Comparison of ENCODE assay signal across 16 cellular contexts in the genomic region with DNA sequence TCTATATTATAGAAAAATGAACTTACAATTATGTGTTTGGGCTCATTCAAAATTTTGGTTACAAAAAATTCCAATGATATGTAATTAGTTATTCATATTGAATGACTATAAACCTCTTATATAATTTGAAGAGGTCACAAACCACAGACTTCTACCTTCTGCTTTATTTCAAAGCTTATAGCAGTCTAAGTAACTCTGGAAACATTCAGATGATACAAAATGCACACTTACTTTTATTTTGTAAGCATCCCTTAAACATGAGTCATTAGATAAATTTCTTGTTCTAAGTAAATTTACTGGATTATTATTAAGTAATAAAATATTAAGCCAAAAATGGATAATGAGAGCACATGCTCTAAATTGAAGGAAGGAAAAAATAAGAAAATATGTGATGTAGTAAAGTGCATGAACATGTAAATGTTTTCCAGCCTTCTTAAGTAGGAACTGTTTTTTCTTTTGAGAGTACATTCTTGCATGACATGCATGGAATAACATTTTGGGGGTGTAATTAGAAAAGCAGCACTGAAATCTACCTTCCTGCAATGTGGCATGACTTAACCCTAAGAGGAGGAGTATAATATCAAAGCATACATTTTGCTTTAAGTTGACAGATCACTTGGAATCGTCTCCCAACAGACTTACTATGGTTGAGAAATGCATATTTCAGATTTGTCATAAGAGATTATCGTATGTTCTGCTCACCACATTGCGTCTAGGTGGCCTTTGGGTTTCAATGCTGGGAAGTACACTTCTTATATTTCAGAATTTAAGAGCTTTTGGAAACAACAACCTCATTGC.
"Had no signal": no experiment of that assay in that cellular context is flagged by ENCODE, and none has a peak within 500 bp of the region (broad histone marks: within the 10 kb centered on the region; RNA-seq: fewer than 3 reads in every experiment).

No MANE protein-coding gene starts in this region.

- H3K4me3 Mint-ChIP-seq: immature natural killer cell; naive thymus-derived CD4-positive, alpha-beta T cell; type B pancreatic cell had no signal

- H3K9me3 Mint-ChIP-seq: naive thymus-derived CD4-positive, alpha-beta T cell had no signal

- H3K4me3 ChIP-seq: esophagus squamous epithelium, lung, suprapubic skin, thyroid gland had no signal

- H3K36me3 Mint-ChIP-seq: immature natural killer cell; naive thymus-derived CD4-positive, alpha-beta T cell had no signal

- H3K27ac Mint-ChIP-seq: immature natural killer cell; naive thymus-derived CD4-positive, alpha-beta T cell; type B pancreatic cell had no signal

- ATAC-seq: left colon; left ventricle myocardium superior; naive thymus-derived CD4-positive, alpha-beta T cell; sciatic nerve had no signal

- DNase-seq: central memory CD4-positive, alpha-beta T cell; effector memory CD4-positive, alpha-beta T cell; esophagus squamous epithelium; immature natural killer cell; left colon; left ventricle myocardium superior; mesenchymal stem cell; naive thymus-derived CD4-positive, alpha-beta T cell; posterior cingulate gyrus; stimulated activated CD4-positive, alpha-beta T cell treated with anti-CD3 and anti-CD28 coated beads, Interleukin-2, amount 100 ng/mL, for 24 hours; stimulated activated naive CD4-positive, alpha-beta T cell; thyroid gland had no signal
